Comparison of ENCODE assay signal across 29 cellular contexts in the genomic region with DNA sequence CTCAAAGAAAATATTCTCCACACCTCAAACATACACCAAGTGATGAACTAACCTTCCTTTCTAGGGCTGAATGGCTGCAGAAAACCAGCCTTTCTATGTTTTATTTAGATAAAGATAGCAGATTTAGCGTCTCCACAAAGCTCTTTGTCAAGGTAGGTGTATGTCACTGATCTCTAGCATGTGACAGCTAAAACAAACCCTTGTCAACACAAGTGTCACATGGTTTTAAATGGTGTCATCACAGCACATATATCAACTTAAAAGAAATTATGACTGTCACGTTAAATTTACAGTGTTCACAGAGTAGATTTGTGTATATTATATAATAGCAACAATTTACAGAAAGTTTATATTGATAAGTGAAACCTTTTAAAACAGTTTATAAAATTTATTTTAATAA. TPM values are rescaled to one million over a fixed set of nuclear protein-coding genes. Genes with fewer than 3 reads are reported as not detected.
DNase-seq lines count a peak whose midpoint lies in the region; ATAC-seq, FAIRE-seq and TF ChIP-seq lines count a peak whose summit lies in the region.
"Had no signal": no experiment of that assay in that cellular context is flagged by ENCODE, and none has a peak within 500 bp of the region (broad histone marks: within the 10 kb centered on the region; RNA-seq: fewer than 3 reads in every experiment).

No MANE protein-coding gene starts in this region.

- no peak for FAIRE-seq in HepG2 (lab: Jason Lieb, UNC)
- FAIRE-seq: A549, D721Med, GM12892 had no signal

- H3K27me3 ChIP-seq in neural cell (ENCODE audit: insufficient read depth, low read depth, low read length): peaks cover 4% of the 10 kb centered on the region
- no peaks in the 10 kb centered on the region for H3K27me3 ChIP-seq in HepG2 (ENCODE audit: control insufficient read depth in 1 of 2, insufficient read depth in 2 of 2, low read length in 2 of 2)
- H3K27me3 ChIP-seq: BLaER1 treated with 17β-estradiol and CSF1 and Interleukin-3, amounts not matched to agents 10 nM and 100 nM; MG63 had no signal

- H3K27ac ChIP-seq in neural cell (ENCODE audit: low read length) (no peak overlapping the region), HepG2 (ENCODE audit: extremely low read length, insufficient read depth, low read length) (no peak overlapping the region)
- H3K27ac ChIP-seq: A549; BLaER1 treated with 17β-estradiol and CSF1 and Interleukin-3, amounts not matched to agents 10 nM and 100 nM; RWPE1 had no signal

- no peak overlapping the region for H3K4me3 ChIP-seq in neural cell (ENCODE audit: low read length)
- H3K4me3 ChIP-seq in HepG2 (replicated peaks in 1 of 3; ENCODE audit: insufficient read depth in 1 of 3, low read depth in 2 of 3, low read length in 3 of 3): no peak overlapping the region
- H3K4me3 ChIP-seq: A549; BLaER1 treated with 17β-estradiol and CSF1 and Interleukin-3, amounts not matched to agents 10 nM and 100 nM; HAP-1; MG63 had no signal

- TF ChIP-seq POLR2A in HepG2 (IDR thresholded peaks at IDR 0.05; ENCODE audit: insufficient read depth in 1 of 2, low read depth in 2 of 2, low read length in 2 of 2): no peak

- TF ChIP-seq CTCF in neural cell (IDR thresholded peaks at IDR 0.05; ENCODE audit: poor library complexity, severe bottlenecking) (no peak), HepG2 (CRISPR knock-in tag; IDR thresholded peaks at IDR 0.05) (no peak)

- H3K79me2 ChIP-seq in neural cell (replicated peaks; ENCODE audit: insufficient read depth, low read length) (no peaks in the 10 kb centered on the region), HepG2 (ENCODE audit: insufficient read depth, low read length) (no peaks in the 10 kb centered on the region)

- CTCF ChIA-PET in HepG2 (lab: Yijun Ruan, JAX; ENCODE audit: low intra/inter-chr PET ratio, low total read pairs): no interaction called here

- BruUV-seq in HepG2 (replicated peaks; lab: Mats Ljungman, UMichigan): no TSS peak

- no peak overlapping the region for H3K4me2 ChIP-seq in neural cell (ENCODE audit: low read length)
- H3K4me2 ChIP-seq in HepG2 (ENCODE audit: low read depth, low read length): no peak overlapping the region
- H3K4me2 ChIP-seq: A549; BLaER1 treated with 17β-estradiol and CSF1 and Interleukin-3, amounts not matched to agents 10 nM and 100 nM had no signal

- TF ChIP-seq EP300 in neural cell (conservative IDR thresholded peaks at IDR 0.05; ENCODE audit: poor library complexity, severe bottlenecking) (peak; percentile 97), HepG2 (IDR thresholded peaks at IDR 0.05; ENCODE audit: low read depth in 2 of 2, low read length in 2 of 2) (no peak), HepG2 (CRISPR knock-in tag; IDR thresholded peaks at IDR 0.05; ENCODE audit: borderline replicate concordance) (no peak)

- H2AFZ ChIP-seq in neural cell (ENCODE audit: low read depth, low read length) (no peak overlapping the region), HepG2 (ENCODE audit: low read length) (no peak overlapping the region)

- in situ Hi-C loops in HepG2 (cut with HindIII; ENCODE audit: extremely low pct_ligation_motif_present, low pct_unique_long_range_greater_than_20kb): no loop called here

- H3F3A ChIP-seq in neural cell (ENCODE audit: insufficient read depth, low read length, poor library complexity, severe bottlenecking): no peaks in the 10 kb centered on the region

- H3K36me3 ChIP-seq in neural cell (ENCODE audit: insufficient read depth, low read length) (no peaks in the 10 kb centered on the region), HepG2 (replicated peaks in 1 of 2; ENCODE audit: control insufficient read depth in 1 of 2, insufficient read depth in 2 of 2, low read length in 2 of 2) (no peaks in the 10 kb centered on the region)
- H3K36me3 ChIP-seq: BLaER1 treated with 17β-estradiol and CSF1 and Interleukin-3, amounts not matched to agents 10 nM and 100 nM; HAP-1; MG63 had no signal

- H3K4me1 ChIP-seq in HepG2 (ENCODE audit: insufficient read depth, low read length): peaks cover 11% of the 10 kb centered on the region; the same call in 1 of the 2 replicates
- H3K4me1 ChIP-seq: BLaER1 treated with 17β-estradiol and CSF1 and Interleukin-3, amounts not matched to agents 10 nM and 100 nM had no signal

- DNase-seq in DMS53 treated with DMSO at 0.1 percent for 48 hours (lab: John Stamatoyannopoulos, UW; ENCODE audit: unreplicated experiment) (peak; percentile 57), NCI-H146 treated with DMSO at 0.1 percent for 48 hours (lab: John Stamatoyannopoulos, UW; ENCODE audit: unreplicated experiment) (peak; percentile 11), SHP77 (lab: John Stamatoyannopoulos, UW) (peak; percentile 30 to 75), HepG2 (ENCODE audit: low spot score) (no peak), NCI-H2196 treated with DMSO at 0.1 percent for 48 hours (lab: John Stamatoyannopoulos, UW; ENCODE audit: unreplicated experiment) (no peak), NCI-H1105 treated with DMSO at 0.1 percent for 48 hours (lab: John Stamatoyannopoulos, UW) (no peak)
- DNase-seq: AML-193; CD4-positive, alpha-beta T cell; DMS79 treated with DMSO at 0.1 percent for 48 hours; GF-D8; GOT3; IMR-90; KG1; MG63; NCI-H187; NCI-H2227 treated with DMSO at 0.1 percent for 48 hours; NCI-H82; SIG-M5; T-helper 17 cell had no signal

- H3K9me3 ChIP-seq in neural cell (ENCODE audit: low read length) (no peaks in the 10 kb centered on the region), HepG2 (ENCODE audit: low read length) (no peaks in the 10 kb centered on the region)
- H3K9me3 ChIP-seq: A549; BLaER1 treated with 17β-estradiol and CSF1 and Interleukin-3, amounts not matched to agents 10 nM and 100 nM; HAP-1; MG63 had no signal

- no peaks in the 10 kb centered on the region for H3K9me2 ChIP-seq in neural cell (ENCODE audit: insufficient read depth, low read length)

- no peaks in the 10 kb centered on the region for H4K20me1 ChIP-seq in neural cell (ENCODE audit: insufficient read depth)
- no peaks in the 10 kb centered on the region for H4K20me1 ChIP-seq in HepG2 (ENCODE audit: insufficient read depth, low read length)
- H4K20me1 ChIP-seq: BLaER1 treated with 17β-estradiol and CSF1 and Interleukin-3, amounts not matched to agents 10 nM and 100 nM had no signal

- WGBS in HepG2 (ENCODE audit: low lambda C conversion rate): 0% methylated on average over 2 of the region's 2 CpGs

- TF ChIP-seq RAD21 in neural cell (conservative IDR thresholded peaks at IDR 0.05) (no peak), HepG2 (CRISPR knock-in tag; IDR thresholded peaks at IDR 0.05) (no peak)

- no peak overlapping the region for H3K9ac ChIP-seq in neural cell (ENCODE audit: low read length)
- H3K9ac ChIP-seq in HepG2 (ENCODE audit: insufficient read depth, low read depth, low read length): no peak overlapping the region
- H3K9ac ChIP-seq: BLaER1 treated with 17β-estradiol and CSF1 and Interleukin-3, amounts not matched to agents 10 nM and 100 nM had no signal

- ATAC-seq in HepG2: no peak
- ATAC-seq: A549, Panc1, SK-N-SH treated with all-trans-retinoic acid at 6 μM for 48 hours, T-helper 17 cell had no signal

- POLR2A ChIA-PET in HepG2 (lab: Yijun Ruan, JAX): no interaction called here

- intact Hi-C loops in HepG2 (cut with micrococcal nuclease; ENCODE audit: unreplicated experiment): no loop called here

TF ChIP-seq in neural cell, 6 proteins besides CTCF, POLR2A, EP300 and RAD21:
- TF ChIP-seq POLR2AphosphoS5 (IDR thresholded peaks at IDR 0.05): peak; percentile 97
- no peak for TF ChIP-seq MXI1 (conservative IDR thresholded peaks at IDR 0.05; ENCODE audit: poor library complexity, severe bottlenecking)

RNA-seq across cellular contexts. Expression of a gene that starts 58.3 kb away (rescaled TPM):
- polyA plus RNA-seq in neural cell: 0.47 and 0.64 TPM in 2 replicates
- polyA minus RNA-seq in neural cell: 1.4 and 1.5 TPM in 2 replicates
- 13.8 and 15.4 TPM in 2 replicates for total RNA-seq in HepG2 (2016; rRNA removed; fragmentation: Illumina TruSeq; extraction: Trizol)
- 1.3 TPM in 2 replicates for total RNA-seq in HepG2 (2016; cell fraction: cytosol; rRNA removed; fragmentation: Illumina TruSeq; extraction: Trizol; ENCODE audit: low read depth)
- total RNA-seq in HepG2 (2016; cell fraction: insoluble cytoplasmic fraction; rRNA removed; fragmentation: Illumina TruSeq; extraction: Trizol): 13.2 and 14.6 TPM in 2 replicates
- total RNA-seq in HepG2 (2016; cell fraction: membrane; rRNA removed; fragmentation: Illumina TruSeq; extraction: Trizol): 5.1 and 5.9 TPM in 2 replicates
- 22.7 and 22.9 TPM in 2 replicates for total RNA-seq in HepG2 (2016; cell fraction: nucleus; rRNA removed; fragmentation: Illumina TruSeq; extraction: Trizol)
- 4.9 and 8.0 TPM in 2 replicates for polyA plus RNA-seq in HepG2 (2011; rRNA removed)
- polyA plus RNA-seq in HepG2 (2011; cell fraction: cytosol; rRNA removed): 2.8 and 3.0 TPM in 2 replicates
- 14.0 and 14.5 TPM in 2 replicates for polyA plus RNA-seq in HepG2 (2011; cell fraction: nucleus; rRNA removed)
- 4.4 and 5.7 TPM in 2 replicates for polyA plus RNA-seq in HepG2 (2012)
- polyA plus RNA-seq in HepG2 (2016; cell fraction: cytosol; fragmentation: Illumina TruSeq; extraction: Trizol; ENCODE audit: low read depth): 0.22 and 0.33 TPM in 2 replicates
- polyA plus RNA-seq in HepG2 (2016; cell fraction: insoluble cytoplasmic fraction; fragmentation: Illumina TruSeq; extraction: Trizol; ENCODE audit: low read depth): 7.7 and 8.0 TPM in 2 replicates
- polyA plus RNA-seq in HepG2 (2016; cell fraction: membrane; fragmentation: Illumina TruSeq; extraction: Trizol; ENCODE audit: low read depth): 1.5 and 1.6 TPM in 2 replicates
- 32.2 and 34.0 TPM in 2 replicates for polyA plus RNA-seq in HepG2 (2016; cell fraction: nucleus; fragmentation: Illumina TruSeq; extraction: Trizol; ENCODE audit: insufficient read depth, low read depth)
- polyA minus RNA-seq in HepG2 (2011; rRNA and poly(A)+ RNA removed; ENCODE audit: low replicate concordance): 6.6 and 25.8 TPM in 2 replicates
- polyA minus RNA-seq in HepG2 (2011; cell fraction: cytosol; rRNA and poly(A)+ RNA removed): 6.4 and 7.7 TPM in 2 replicates
- polyA minus RNA-seq in HepG2 (2011; cell fraction: nucleus; rRNA and poly(A)+ RNA removed): 15.9 and 16.6 TPM in 2 replicates
- total RNA-seq: OCI-LY7 had no signal

Comparison
In these comparisons a context has a peak if more than half of its experiments do, and no peak if none do; other contexts are left out.
1. DNase-seq: peak in DMS53 treated with DMSO at 0.1 percent for 48 hours (single experiment), NCI-H146 treated with DMSO at 0.1 percent for 48 hours (single experiment) and SHP77 (2 of 2); none in HepG2 (single experiment), NCI-H2196 treated with DMSO at 0.1 percent for 48 hours (single experiment) and NCI-H1105 treated with DMSO at 0.1 percent for 48 hours (single experiment).